ENCODE assay signal across 9 cellular contexts in genomic region chr11:68011046-68011943, GRCh38. TPM values are rescaled to one million over a fixed set of nuclear protein-coding genes. Genes with fewer than 3 reads are reported as not detected.
DNase-seq lines count a peak whose midpoint lies in the region; ATAC-seq and TF ChIP-seq lines count a peak whose summit lies in the region.
"Had no signal": no experiment of that assay in that cellular context is flagged by ENCODE, and none has a peak within 500 bp of the region (broad histone marks: within the 10 kb centered on the region; RNA-seq: fewer than 3 reads in every experiment).

No MANE protein-coding gene starts in this region.

- peak overlapping the region; percentile 94; the same call in 2 of the 3 replicates for H2BK15ac ChIP-seq in IMR-90 (ENCODE audit: low read depth, low read length)

- H3K9me1 ChIP-seq in IMR-90 (ENCODE audit: insufficient read depth, low read length): peaks cover 35% of the 10 kb centered on the region

- peaks cover 23 to 45% of the 10 kb centered on the region in 2 experiments; a peak in 3 of 4 replicates for H3K79me1 ChIP-seq in IMR-90 (ENCODE audit: low read depth in 1 of 2, low read length in 2 of 2)

- peak overlapping the region; percentile 83 for H3K4me2 ChIP-seq in IMR-90 (ENCODE audit: low read depth, low read length)

- peak overlapping the region; percentile 100 for H3K4ac ChIP-seq in IMR-90 (ENCODE audit: low read depth, low read length)

- H3K4me1 ChIP-seq in IMR-90 (ENCODE audit: control insufficient read depth, insufficient read depth, low read length) (peaks cover 44% of the 10 kb centered on the region), adrenal gland (replicated peaks in 1 of 2) (peaks cover 52 to 68% of the 10 kb centered on the region in 2 donors), lower lobe of right lung (peaks cover 69% of the 10 kb centered on the region)

- 94% methylated on average over 5 of the region's 16 CpGs; no CpG with 5 or more reads in 1 of the 2 experiments for WGBS in IMR-90 (ENCODE audit: extremely low coverage in 2 of 2, insufficient read length in 1 of 2), 2 experiments
- WGBS in adrenal gland, 4 donors: 67 to 72% (median 71%) methylated on average over 14 to 16 of the region's 16 CpGs

- H2AK5ac ChIP-seq in IMR-90 (ENCODE audit: low read depth, low read length): peak overlapping the region; percentile 100

- peak overlapping the region; percentile 11 for H3K27ac Mint-ChIP-seq in stimulated activated naive B cell treated with anti-CD40 and anti-IgM and Interleukin-4, amounts not matched to agents 10 μg/mL and 1 μg/mL and 100 μg/mL, for 72 hours
- H3K27ac Mint-ChIP-seq: activated naive CD8-positive, alpha-beta T cell treated with anti-CD3 and anti-CD28 coated beads, Interleukin-2, amount 50 U/mL, for 24 hours had no signal

- H3K27me3 Mint-ChIP-seq in stimulated activated naive B cell treated with anti-CD40 and anti-IgM and Interleukin-4, amounts not matched to agents 10 μg/mL and 1 μg/mL and 100 μg/mL, for 72 hours: no peaks in the 10 kb centered on the region

- H4K20me1 ChIP-seq in IMR-90 (ENCODE audit: insufficient read depth, low read length): no peaks in the 10 kb centered on the region

- H3K56ac ChIP-seq in IMR-90 (ENCODE audit: extremely low read depth, insufficient read depth, low read length): peak overlapping the region; percentile 74; the same call in 1 of the 2 replicates

- peak overlapping the region; percentile 92 to 99 for H4K8ac ChIP-seq in IMR-90 (ENCODE audit: low read depth in 2 of 2, low read length in 2 of 2)

- CTCF ChIA-PET in IMR-90 (lab: Yijun Ruan, JAX): no interaction called here

- intact Hi-C loops in IMR-90 (cut with micrococcal nuclease): loop anchor here (5.0 kb wide), 2 partner anchors 106 to 196 kb away; no protein-coding TSS in a partner anchor
- intact Hi-C loops in adrenal gland (cut with DNase I): loop anchor here in 1 of 2 donors (10.0 kb wide), 1 partner anchor 194 kb away; no protein-coding TSS in a partner anchor
- intact Hi-C loops in lower lobe of right lung (cut with DNase I): no loop called here

- in situ Hi-C loops in IMR-90 (cut with MboI; ENCODE audit: low sequenced_read_pairs): no loop called here

- H3K14ac ChIP-seq in IMR-90 (replicated peaks; ENCODE audit: low read depth, low read length): peak overlapping the region; percentile 94

- peak overlapping the region; percentile 80 for H3K23ac ChIP-seq in IMR-90 (ENCODE audit: low read depth, low read length)

- H4K5ac ChIP-seq in IMR-90 (ENCODE audit: low read depth, low read length): peak overlapping the region; percentile 72

- BruUV-seq in IMR-90 (replicated peaks; lab: Mats Ljungman, UMichigan): no TSS peak

- no peaks in the 10 kb centered on the region for H3K27me3 ChIP-seq in IMR-90 (ENCODE audit: control insufficient read depth, insufficient read depth, low read length)
- no peaks in the 10 kb centered on the region for H3K27me3 ChIP-seq in adrenal gland
- H3K27me3 ChIP-seq in lower lobe of right lung (ENCODE audit: low read depth): no peaks in the 10 kb centered on the region

- peak overlapping the region; percentile 98 for H2BK120ac ChIP-seq in IMR-90 (ENCODE audit: low read depth, low read length)

- POLR2A ChIA-PET in IMR-90 (lab: Charles Lee; ENCODE audit: unreplicated experiment): interaction anchor here (0.9 kb wide), 1 partner anchor 28 kb away, joined by 4 read pairs; the partner anchor contains the start of gene TCIRG1

- ATAC-seq in IMR-90 (ENCODE audit: low read depth) (no peak), lower lobe of right lung (no peak), GM18505 (IDR thresholded peaks at IDR 0.05; ENCODE audit: unreplicated experiment) (no peak)
- ATAC-seq in stimulated activated naive B cell treated with anti-CD40 and anti-IgM and Interleukin-4, amounts not matched to agents 10 μg/mL and 1 μg/mL and 100 μg/mL, for 72 hours (replicated peaks): no peak

- H3K36me3 Mint-ChIP-seq in stimulated activated naive B cell treated with anti-CD40 and anti-IgM and Interleukin-4, amounts not matched to agents 10 μg/mL and 1 μg/mL and 100 μg/mL, for 72 hours: no peaks in the 10 kb centered on the region

- peak overlapping the region; percentile 65 for H2BK20ac ChIP-seq in IMR-90 (ENCODE audit: low read depth, low read length)

- H3K4me1 Mint-ChIP-seq in stimulated activated naive B cell treated with anti-CD40 and anti-IgM and Interleukin-4, amounts not matched to agents 10 μg/mL and 1 μg/mL and 100 μg/mL, for 72 hours: peaks cover 28 to 38% of the 10 kb centered on the region in 2 donors

- peak overlapping the region; percentile 50 for H3K18ac ChIP-seq in IMR-90 (ENCODE audit: low read depth, low read length)

- TF ChIP-seq POLR2A in IMR-90 (IDR thresholded peaks at IDR 0.05; ENCODE audit: low read depth, low read length): no peak
- TF ChIP-seq POLR2A in adrenal gland (IDR thresholded peaks at IDR 0.05): no peak
- TF ChIP-seq POLR2A in GM18505 (IDR thresholded peaks at IDR 0.05; ENCODE audit: borderline replicate concordance, extremely low read depth, insufficient read depth, insufficient read length): no peak

- H2BK5ac ChIP-seq in IMR-90 (ENCODE audit: low read depth, low read length, poor library complexity, severe bottlenecking): peak overlapping the region; percentile 89

- H3K9ac ChIP-seq in IMR-90 (ENCODE audit: low read depth, low read length): peak overlapping the region; percentile 60

- H3K4me3 ChIP-seq in IMR-90 (ENCODE audit: insufficient read depth, low read depth, low read length) (peak overlapping the region; percentile 42), adrenal gland (peak overlapping the region in 1 of 4 donors; percentile 51), lower lobe of right lung (peak overlapping the region; percentile 62)

- DNase-seq in IMR-90: no peak
- DNase-seq in adrenal gland: peak in 2 of 7 donors; percentile 16 to 21
- DNase-seq in lower lobe of right lung: no peak
- DNase-seq in stimulated activated naive B cell treated with anti-CD40 and anti-IgM and Interleukin-4, amounts not matched to agents 10 μg/mL and 1 μg/mL and 100 μg/mL, for 72 hours: no peak
- no peak for DNase-seq in cortex of kidney (lab: John Stamatoyannopoulos, UW)
- DNase-seq in dedifferentiated amniotic fluid mesenchymal stem cell (ENCODE audit: extremely low spot score): no peak
- DNase-seq in stimulated activated CD4-positive, alpha-beta T cell treated with anti-CD3 and anti-CD28 coated beads, Interleukin-1b, Interleukin-23, amount 100 ng/mL, for 48 hours: no peak
- DNase-seq: activated naive CD8-positive, alpha-beta T cell treated with anti-CD3 and anti-CD28 coated beads, Interleukin-2, amount 50 U/mL, for 24 hours had no signal

- no peaks in the 10 kb centered on the region for H3K9me3 Mint-ChIP-seq in stimulated activated naive B cell treated with anti-CD40 and anti-IgM and Interleukin-4, amounts not matched to agents 10 μg/mL and 1 μg/mL and 100 μg/mL, for 72 hours
- H3K9me3 Mint-ChIP-seq: activated naive CD8-positive, alpha-beta T cell treated with anti-CD3 and anti-CD28 coated beads, Interleukin-2, amount 50 U/mL, for 24 hours had no signal

- TF ChIP-seq CTCF in IMR-90 (conservative IDR thresholded peaks at IDR 0.05; ENCODE audit: low read depth, low read length) (no peak), adrenal gland (IDR thresholded peaks at IDR 0.05) (no peak), lower lobe of right lung (IDR thresholded peaks at IDR 0.05) (no peak)

- no peak for TF ChIP-seq RAD21 in IMR-90 (IDR thresholded peaks at IDR 0.05; ENCODE audit: low read length)

- dilution Hi-C loops in IMR-90 (cut with HindIII; ENCODE audit: low sequenced_read_pairs, unreplicated experiment): no loop called here

- no peaks in the 10 kb centered on the region for H3K36me3 ChIP-seq in IMR-90 (ENCODE audit: control insufficient read depth, insufficient read depth, low read length)
- H3K36me3 ChIP-seq in adrenal gland (replicated peaks in 1 of 2): no peaks in the 10 kb centered on the region
- H3K36me3 ChIP-seq in lower lobe of right lung: no peaks in the 10 kb centered on the region

- peak overlapping the region; percentile 100 for H2AK9ac ChIP-seq in IMR-90 (replicated peaks; ENCODE audit: low read depth, low read length, poor library complexity)

- peak overlapping the region; percentile 90 for H2AFZ ChIP-seq in IMR-90 (replicated peaks; ENCODE audit: low read length, poor library complexity)

- H3K27ac ChIP-seq in IMR-90 (ENCODE audit: insufficient read depth, low read length) (peak overlapping the region; percentile 88), adrenal gland (peak overlapping the region; percentile 90 to 99 (median 92)), lower lobe of right lung (peak overlapping the region; percentile 86)

- H3K4me3 Mint-ChIP-seq in stimulated activated naive B cell treated with anti-CD40 and anti-IgM and Interleukin-4, amounts not matched to agents 10 μg/mL and 1 μg/mL and 100 μg/mL, for 72 hours: peak overlapping the region in 1 of 2 donors; percentile 39
- H3K4me3 Mint-ChIP-seq: activated naive CD8-positive, alpha-beta T cell treated with anti-CD3 and anti-CD28 coated beads, Interleukin-2, amount 50 U/mL, for 24 hours had no signal

- peak overlapping the region; percentile 100 for H4K91ac ChIP-seq in IMR-90 (ENCODE audit: insufficient read depth, low read depth, low read length)

- H3K9me3 ChIP-seq in IMR-90 (ENCODE audit: control insufficient read depth, insufficient read depth, low read length): no peaks in the 10 kb centered on the region
- no peaks in the 10 kb centered on the region for H3K9me3 ChIP-seq in adrenal gland (replicated peaks in 1 of 3)
- H3K9me3 ChIP-seq in lower lobe of right lung: no peaks in the 10 kb centered on the region

RNA-seq across cellular contexts. Expression of gene ALDH3B1, which starts 1.2 kb away (rescaled TPM):
- total RNA-seq in IMR-90 (2012; rRNA removed) (11.8 and 11.9 TPM in 2 replicates), adrenal gland (10 to 100 TPM; 38.7 to 70.3 (median 59.0) TPM), lower lobe of right lung (104 TPM)
- polyA plus RNA-seq in IMR-90 (2012; rRNA removed) (22.8 and 28.5 TPM in 2 replicates), adrenal gland (10 to 100 TPM; 24.4 to 35.4 (median 26.9) TPM)
- polyA plus RNA-seq in IMR-90 (2012; cell fraction: cytosol; rRNA removed): 18.0 and 34.9 TPM in 2 replicates
- polyA plus RNA-seq in IMR-90 (2012; cell fraction: nucleus; rRNA removed; ENCODE audit: low replicate concordance): 29.6 and 66.4 TPM in 2 replicates

RNA-seq across cellular contexts. Expression of gene UNC93B1, which starts 7.4 kb away (rescaled TPM):
- total RNA-seq in IMR-90 (2012; rRNA removed) (10.6 and 10.9 TPM in 2 replicates), adrenal gland (10 to 100 TPM; 23.1 to 81.2 (median 60.0) TPM), lower lobe of right lung (121 TPM)
- polyA plus RNA-seq in IMR-90 (2012; rRNA removed) (18.8 and 19.2 TPM in 2 replicates), adrenal gland (10 to 100 TPM; 10.3 to 57.7 (median 57.0) TPM)
- polyA plus RNA-seq in IMR-90 (2012; cell fraction: cytosol; rRNA removed): 10.1 and 28.4 TPM in 2 replicates
- polyA plus RNA-seq in IMR-90 (2012; cell fraction: nucleus; rRNA removed; ENCODE audit: low replicate concordance): 48.5 and 108 TPM in 2 replicates

RNA-seq across cellular contexts. Expression of gene NDUFS8, which starts 19.2 kb away (rescaled TPM):
- total RNA-seq in IMR-90 (2012; rRNA removed) (80.0 and 85.9 TPM in 2 replicates), adrenal gland (1,000 to 10,000 TPM in 1 of 8 donors, 100 to 1,000 TPM in 7; 425 to 1,037 (median 520) TPM), lower lobe of right lung (95.5 TPM)
- polyA plus RNA-seq in IMR-90 (2012; rRNA removed) (131 and 165 TPM in 2 replicates), adrenal gland (100 to 1,000 TPM; 199 to 814 (median 571) TPM)
- 305 and 345 TPM in 2 replicates for polyA plus RNA-seq in IMR-90 (2012; cell fraction: cytosol; rRNA removed)
- polyA plus RNA-seq in IMR-90 (2012; cell fraction: nucleus; rRNA removed; ENCODE audit: low replicate concordance): 87.1 and 239 TPM in 2 replicates

RNA-seq across cellular contexts. Expression of gene TCIRG1, which starts 27.5 kb away (rescaled TPM):
- 25.3 and 30.8 TPM in 2 replicates for total RNA-seq in IMR-90 (2012; rRNA removed)
- 117 and 148 TPM in 2 replicates for polyA plus RNA-seq in IMR-90 (2012; rRNA removed)
- polyA plus RNA-seq in IMR-90 (2012; cell fraction: cytosol; rRNA removed): 31.2 and 68.1 TPM in 2 replicates
- 905 and 2,934 TPM in 2 replicates for polyA plus RNA-seq in IMR-90 (2012; cell fraction: nucleus; rRNA removed; ENCODE audit: low replicate concordance)
- total RNA-seq in adrenal gland: 100 to 1,000 TPM; 112 to 384 (median 258) TPM
- 1,000 to 10,000 TPM in 1 of 3 donors, 100 to 1,000 TPM in 1, 10 to 100 TPM in 1; 28.4 to 1,150 (median 823) TPM for polyA plus RNA-seq in adrenal gland
- 276 TPM for total RNA-seq in lower lobe of right lung
